ENCODE assay signal across 2 cellular contexts in the genomic region with DNA sequence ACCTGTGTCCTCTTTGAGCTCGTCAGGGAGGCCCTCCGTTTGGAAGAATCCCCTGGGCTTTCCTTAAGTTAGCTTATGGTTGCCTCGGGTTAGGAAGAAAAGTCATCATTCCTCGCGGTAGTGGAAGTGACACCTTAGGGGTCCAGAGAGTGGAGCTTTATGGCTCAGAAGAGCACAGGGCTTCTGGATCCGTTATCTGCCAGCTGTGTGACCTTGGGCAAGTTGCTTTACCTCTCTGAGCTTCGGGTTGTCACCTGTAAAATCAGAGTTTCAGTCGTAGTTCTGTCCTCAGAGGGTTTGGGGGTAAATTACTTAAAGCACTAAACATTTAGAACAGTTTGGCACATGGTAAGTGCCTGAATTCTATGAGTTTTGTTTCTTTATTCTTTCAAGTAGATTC.
A peak's percentile ranks its signal among the peaks of the same experiment; 100 is the strongest.
TF ChIP-seq lines count a peak whose summit lies in the region.

No MANE protein-coding gene starts in this region.

TF ChIP-seq in GM23338, 12 proteins besides CTCF, POLR2A, EP300 and RAD21 (continued from another document):
- TF ChIP-seq, protein P1, sequence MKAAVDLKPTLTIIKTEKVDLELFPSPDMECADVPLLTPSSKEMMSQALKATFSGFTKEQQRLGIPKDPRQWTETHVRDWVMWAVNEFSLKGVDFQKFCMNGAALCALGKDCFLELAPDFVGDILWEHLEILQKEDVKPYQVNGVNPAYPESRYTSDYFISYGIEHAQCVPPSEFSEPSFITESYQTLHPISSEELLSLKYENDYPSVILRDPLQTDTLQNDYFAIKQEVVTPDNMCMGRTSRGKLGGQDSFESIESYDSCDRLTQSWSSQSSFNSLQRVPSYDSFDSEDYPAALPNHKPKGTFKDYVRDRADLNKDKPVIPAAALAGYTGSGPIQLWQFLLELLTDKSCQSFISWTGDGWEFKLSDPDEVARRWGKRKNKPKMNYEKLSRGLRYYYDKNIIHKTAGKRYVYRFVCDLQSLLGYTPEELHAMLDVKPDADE (IDR thresholded peaks at IDR 0.05): no peak
- TF ChIP-seq EZH2phosphoT487 (IDR thresholded peaks at IDR 0.05; ENCODE audit: unreplicated experiment) (no peak), STAT1 (IDR thresholded peaks at IDR 0.05; ENCODE audit: unreplicated experiment) (no peak), POLR2AphosphoS5 (IDR thresholded peaks at IDR 0.05; ENCODE audit: low read depth) (no peak), ZNF114 (CRISPR knock-in tag; IDR thresholded peaks at IDR 0.05) (no peak)

TF ChIP-seq in H1, 55 proteins besides CTCF, POLR2A, EP300 and RAD21:
- TF ChIP-seq KDM1A (IDR thresholded peaks at IDR 0.05; ENCODE audit: borderline replicate concordance, low read length) (peak; percentile 76; the same call in 1 of the 2 replicates), SIRT6 (IDR thresholded peaks at IDR 0.05; ENCODE audit: low read length) (no peak)
